8 cellular contexts compared by ENCODE assay signal in the genomic region with DNA sequence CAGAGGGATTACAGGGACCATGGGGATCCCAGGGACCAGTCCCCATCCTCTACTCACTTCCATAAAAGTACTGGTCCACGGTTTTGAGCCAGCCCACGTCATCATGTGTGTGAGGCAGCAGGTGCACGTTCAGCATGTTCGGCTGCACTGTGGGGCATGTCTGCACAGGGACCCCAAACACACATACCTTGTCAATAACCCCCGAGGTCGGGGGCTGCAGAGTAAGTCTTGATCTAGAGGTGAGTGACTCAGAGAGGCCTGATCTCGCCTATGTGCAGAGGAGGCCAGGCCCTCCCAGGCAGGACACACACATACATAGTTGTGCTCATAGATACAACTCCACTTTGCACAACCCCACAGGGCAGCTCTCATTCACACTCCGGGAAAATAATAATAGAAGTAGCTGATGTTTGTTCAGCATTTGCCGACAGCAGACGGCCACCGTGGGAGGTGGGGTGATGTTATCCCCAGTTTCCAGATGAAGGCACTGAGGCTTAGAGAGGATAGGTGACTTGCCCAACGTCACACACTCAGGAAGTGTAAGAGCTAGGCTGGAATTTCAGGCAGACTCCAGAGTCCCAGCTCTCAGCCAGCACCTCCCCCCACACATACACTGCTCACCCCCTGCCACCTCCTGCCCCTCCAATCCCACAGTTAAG. TPM values are rescaled to one million over a fixed set of nuclear protein-coding genes. Genes with fewer than 3 reads are reported as not detected.
A peak's percentile ranks its signal among the peaks of the same experiment; 100 is the strongest.
DNase-seq lines count a peak whose midpoint lies in the region; ATAC-seq and TF ChIP-seq lines count a peak whose summit lies in the region.

No MANE protein-coding gene starts in this region.

- H3K27me3 ChIP-seq in SJSA1 (replicated peaks) (no peaks in the 10 kb centered on the region), esophagus muscularis mucosa (no peaks in the 10 kb centered on the region), rectal smooth muscle tissue (ENCODE audit: control insufficient read depth, insufficient read depth, low read length) (no peaks in the 10 kb centered on the region)

- H3K9me3 ChIP-seq in SJSA1 (replicated peaks): no peaks in the 10 kb centered on the region
- no peaks in the 10 kb centered on the region for H3K9me3 ChIP-seq in esophagus muscularis mucosa

- H3K27ac ChIP-seq in SJSA1: no peak overlapping the region
- peak overlapping the region; percentile 71 to 84 (median 79) for H3K27ac ChIP-seq in esophagus muscularis mucosa (replicated peaks in 1 of 4)
- no peak overlapping the region for H3K27ac ChIP-seq in rectal smooth muscle tissue (ENCODE audit: low read depth, low read length)

- TF ChIP-seq CTCF in esophagus muscularis mucosa (IDR thresholded peaks at IDR 0.05) (no peak), omental fat pad (IDR thresholded peaks at IDR 0.05) (no peak)

- no peak for TF ChIP-seq EP300 in esophagus muscularis mucosa (IDR thresholded peaks at IDR 0.05)

- DNase-seq in SJSA1 (ENCODE audit: low read depth in 1 of 2, low spot score in 2 of 2): no peak
- DNase-seq in esophagus muscularis mucosa (ENCODE audit: extremely low spot score): no peak
- no peak for DNase-seq in NCI-H1048 (lab: John Stamatoyannopoulos, UW)
- DNase-seq in omental fat pad (ENCODE audit: low spot score): no peak

- H3K4me3 ChIP-seq in SJSA1 (peak overlapping the region; percentile 68), esophagus muscularis mucosa (peak overlapping the region; percentile 71 to 85 (median 80)), rectal smooth muscle tissue (ENCODE audit: low read length) (peak overlapping the region; percentile 82)

- H3K36me3 ChIP-seq in SJSA1: peaks cover 54% of the 10 kb centered on the region
- peaks cover 18 to 52% (median 47%) of the 10 kb centered on the region in 4 donors for H3K36me3 ChIP-seq in esophagus muscularis mucosa
- peaks cover 7% of the 10 kb centered on the region for H3K36me3 ChIP-seq in rectal smooth muscle tissue (ENCODE audit: control insufficient read depth, insufficient read depth, low read length)

- peak overlapping the region; percentile 66 for H3K9ac ChIP-seq in rectal smooth muscle tissue (ENCODE audit: low read length)

- ATAC-seq in HG02973 (IDR thresholded peaks at IDR 0.05; ENCODE audit: unreplicated experiment) (no peak), GM18498 (IDR thresholded peaks at IDR 0.05; ENCODE audit: unreplicated experiment) (no peak), omental fat pad (ENCODE audit: low FRiP score) (no peak)

- WGBS in esophagus muscularis mucosa: 65% methylated on average over 6 of the region's 12 CpGs

- intact Hi-C loops in esophagus muscularis mucosa (cut with DNase I): no loop called here

- peaks cover 28% of the 10 kb centered on the region for H3K4me1 ChIP-seq in SJSA1 (replicated peaks)
- peaks cover 36 to 57% (median 46%) of the 10 kb centered on the region in 4 donors for H3K4me1 ChIP-seq in esophagus muscularis mucosa
- peaks cover 22% of the 10 kb centered on the region for H3K4me1 ChIP-seq in rectal smooth muscle tissue (ENCODE audit: control insufficient read depth, insufficient read depth, low read length)

- TF ChIP-seq POLR2A in GM18526 (IDR thresholded peaks at IDR 0.05; ENCODE audit: extremely low read depth, insufficient read length) (peak; percentile 10), esophagus muscularis mucosa (IDR thresholded peaks at IDR 0.05; ENCODE audit: low read depth) (no peak)

RNA-seq across cellular contexts. Expression of a gene that starts 0.8 kb away (rescaled TPM):
- 36.1 and 38.7 TPM in 2 replicates for total RNA-seq in SJSA1 (2014; rRNA removed; shearing (Covaris generic))
- total RNA-seq in esophagus muscularis mucosa (10 to 100 TPM; 65.7 to 80.8 (median 68.9) TPM), omental fat pad (100 to 1,000 TPM in 1 of 4 donors, 10 to 100 TPM in 3; 63.8 to 104 (median 74.6) TPM)

RNA-seq across cellular contexts. Expression of a gene that starts 0.8 kb away (rescaled TPM):
- total RNA-seq in SJSA1 (2014; rRNA removed; shearing (Covaris generic)): 9.7 and 23.7 TPM in 2 replicates
- 10 to 100 TPM in 3 of 4 donors, 1 to 10 TPM in 1; 10.0 to 19.7 (median 13.9) TPM for total RNA-seq in esophagus muscularis mucosa
- 10 to 100 TPM in 1 of 4 donors, 1 to 10 TPM in 3; 7.1 to 10.2 (median 8.5) TPM for total RNA-seq in omental fat pad

RNA-seq across cellular contexts. Expression of a gene that starts 15.9 kb away (rescaled TPM):
- total RNA-seq in SJSA1 (2014; rRNA removed; shearing (Covaris generic)): 69.4 and 71.1 TPM in 2 replicates
- 10 to 100 TPM; 74.3 to 92.3 (median 85.0) TPM for total RNA-seq in esophagus muscularis mucosa
- 100 to 1,000 TPM in 1 of 4 donors, 10 to 100 TPM in 3; 68.5 to 119 (median 80.9) TPM for total RNA-seq in omental fat pad

RNA-seq across cellular contexts. Expression of a gene that starts 22.0 kb away (rescaled TPM):
- not detected in 2 replicates for total RNA-seq in SJSA1 (2014; rRNA removed; shearing (Covaris generic))
- total RNA-seq in esophagus muscularis mucosa (not detected), omental fat pad (not detected)

RNA-seq across cellular contexts. Expression of a gene that starts 30.7 kb away (rescaled TPM):
- 9.0 and 13.2 TPM in 2 replicates for total RNA-seq in SJSA1 (2014; rRNA removed; shearing (Covaris generic))
- 10 to 100 TPM in 1 of 4 donors, 1 to 10 TPM in 3; 4.3 to 10.6 (median 7.5) TPM for total RNA-seq in esophagus muscularis mucosa
- 1 to 10 TPM; 3.2 to 5.6 (median 4.4) TPM for total RNA-seq in omental fat pad

Comparison
In these comparisons a context has a peak if more than half of its experiments do, and no peak if none do; other contexts are left out.
1. H3K27ac ChIP-seq: peak in esophagus muscularis mucosa (4 of 4); none in SJSA1 (single experiment) and rectal smooth muscle tissue (single experiment).
2. Peak in every context shown above with its lines, with median percentiles within 50 percentile points of each other: H3K4me3 ChIP-seq.